In genomic region chr11:111376453-111376871, GRCh38 we compare ENCODE assay signal across 12 cellular contexts. TPM values are rescaled to one million over a fixed set of nuclear protein-coding genes. Genes with fewer than 3 reads are reported as not detected.
A peak's percentile ranks its signal among the peaks of the same experiment; 100 is the strongest.
DNase-seq lines count a peak whose midpoint lies in the region; ATAC-seq and TF ChIP-seq lines count a peak whose summit lies in the region.
"Had no signal": no experiment of that assay in that cellular context is flagged by ENCODE, and none has a peak within 500 bp of the region (broad histone marks: within the 10 kb centered on the region; RNA-seq: fewer than 3 reads in every experiment).

No MANE protein-coding gene starts in this region.

- ATAC-seq in naive thymus-derived CD4-positive, alpha-beta T cell = no peak
- ATAC-seq in GM18858 (IDR thresholded peaks at IDR 0.05; ENCODE audit: unreplicated experiment) (no peak), HG02623 (IDR thresholded peaks at IDR 0.05; ENCODE audit: unreplicated experiment) (no peak)

- TF ChIP-seq POLR2A in GM18951 (IDR thresholded peaks at IDR 0.05; ENCODE audit: extremely low read depth, insufficient read depth, insufficient read length) = peak; percentile 39

- in situ Hi-C loops in GM18951 (cut with MboI; ENCODE audit: low sequenced_read_pairs, unreplicated experiment) = no loop called here

- CTCF ChIA-PET in naive thymus-derived CD4-positive, alpha-beta T cell (lab: Charles Lee) = no interaction called here

- no peaks in the 10 kb centered on the region for H3K36me3 Mint-ChIP-seq in naive thymus-derived CD4-positive, alpha-beta T cell
- H3K36me3 Mint-ChIP-seq: mesothelial cell of epicardium had no signal

- peaks cover 0 to 19% of the 10 kb centered on the region in 2 donors for H3K4me1 ChIP-seq in naive thymus-derived CD4-positive, alpha-beta T cell (ENCODE audit: control insufficient read depth in 2 of 2, insufficient read depth in 2 of 2, low read length in 2 of 2)

- H3K27ac ChIP-seq in naive thymus-derived CD4-positive, alpha-beta T cell (ENCODE audit: low read depth, low read length) = no peak overlapping the region

- H3K4me1 Mint-ChIP-seq in naive thymus-derived CD4-positive, alpha-beta T cell = peaks cover 7 to 58% (median 42%) of the 10 kb centered on the region in 7 donors
- H3K4me1 Mint-ChIP-seq: mesothelial cell of epicardium had no signal

- H3K27me3 ChIP-seq in naive thymus-derived CD4-positive, alpha-beta T cell (ENCODE audit: control insufficient read depth in 2 of 2, insufficient read depth in 2 of 2, low read length in 2 of 2) = no peaks in the 10 kb centered on the region

- H3K9me3 Mint-ChIP-seq in naive thymus-derived CD4-positive, alpha-beta T cell = no peaks in the 10 kb centered on the region
- H3K9me3 Mint-ChIP-seq: mesothelial cell of epicardium had no signal

- H3K36me3 ChIP-seq in naive thymus-derived CD4-positive, alpha-beta T cell (ENCODE audit: control insufficient read depth in 2 of 3, insufficient read depth in 3 of 3, low read length in 3 of 3) = no peaks in the 10 kb centered on the region

- DNase-seq in GM12864 (ENCODE audit: low read depth) (no peak), RPMI7951 (ENCODE audit: low read depth) (peak; percentile 29), A172 (ENCODE audit: low spot score) (no peak), NCI-H1092 treated with DMSO at 0.1 percent for 48 hours (lab: John Stamatoyannopoulos, UW) (no peak)
- peak in 1 of 9 donors; percentile 48 for DNase-seq in naive thymus-derived CD4-positive, alpha-beta T cell
- DNase-seq: NCI-H1105 treated with DMSO at 0.1 percent for 48 hours, NCI-H774 had no signal

- peak overlapping the region in 8 of 9 donors; percentile 58 to 98 (median 76) for H3K27ac Mint-ChIP-seq in naive thymus-derived CD4-positive, alpha-beta T cell
- H3K27ac Mint-ChIP-seq: mesothelial cell of epicardium had no signal

- intact Hi-C loops in naive thymus-derived CD4-positive, alpha-beta T cell (cut with micrococcal nuclease) = loop anchor here (5.0 to 10.0 kb wide), 6 partner anchors 36 to 1941 kb away; partner anchors contain the start of gene PPP2R1B (in 1 of the 2)

- peak overlapping the region; percentile 84 for H3K4me3 ChIP-seq in GM12864 (ENCODE audit: low read depth, low read length)
- no peak overlapping the region for H3K4me3 ChIP-seq in naive thymus-derived CD4-positive, alpha-beta T cell (ENCODE audit: low read length)

- peak overlapping the region in 1 of 10 donors; percentile 22 for H3K4me3 Mint-ChIP-seq in naive thymus-derived CD4-positive, alpha-beta T cell
- H3K4me3 Mint-ChIP-seq: mesothelial cell of epicardium had no signal

- H3K9me3 ChIP-seq in naive thymus-derived CD4-positive, alpha-beta T cell (ENCODE audit: control insufficient read depth in 2 of 3, low read length in 3 of 3) = no peaks in the 10 kb centered on the region

- POLR2A ChIA-PET in naive thymus-derived CD4-positive, alpha-beta T cell (lab: Charles Lee) = no interaction called here

- no peak for TF ChIP-seq CTCF in GM12864 (IDR thresholded peaks at IDR 0.05; ENCODE audit: low read depth, low read length, missing control alignments)

- H3K27me3 Mint-ChIP-seq in naive thymus-derived CD4-positive, alpha-beta T cell = peaks cover 0 to 3% (median 0%) of the 10 kb centered on the region in 5 donors

RNA-seq across cellular contexts. Expression of gene POU2AF1, which starts 2.6 kb away (rescaled TPM):
- not detected in 2 replicates for total RNA-seq in RPMI7951 (2014; rRNA removed; shearing (Covaris generic))
- total RNA-seq in naive thymus-derived CD4-positive, alpha-beta T cell = 10 to 100 TPM in 1 of 5 experiments, 1 to 10 TPM in 3, under 1 TPM in 1; 0.57 to 11.3 (median 4.9) TPM
- polyA plus RNA-seq in naive thymus-derived CD4-positive, alpha-beta T cell = under 1 TPM; 0.45 to 0.53 TPM
- total RNA-seq in A172 (2014; rRNA removed; shearing (Covaris generic)) = not detected in 2 replicates
- total RNA-seq: epithelial cell of proximal tubule, mesothelial cell of epicardium had no signal
